Comparison of ENCODE assay signal across 1 cellular context in genomic region chr7:116641551-116642153, GRCh38.
TF ChIP-seq lines count a peak whose summit lies in the region.

No MANE protein-coding gene starts in this region.

TF ChIP-seq in K562, 482 proteins besides CTCF, POLR2A, EP300 and RAD21 (continued from another document):
- TF ChIP-seq RBM25 (IDR thresholded peaks at IDR 0.05; ENCODE audit: low read depth, low read length, severe bottlenecking) (peak; percentile 99), ADNP (tag; IDR thresholded peaks at IDR 0.05) (0 out of 2 replicates have a peak, but pooled peaks have one; percentile 29)
TF ChIP-seq in K562: peak in this region for 3.
